Comparison of ENCODE assay signal across 13 cellular contexts in the genomic region with DNA sequence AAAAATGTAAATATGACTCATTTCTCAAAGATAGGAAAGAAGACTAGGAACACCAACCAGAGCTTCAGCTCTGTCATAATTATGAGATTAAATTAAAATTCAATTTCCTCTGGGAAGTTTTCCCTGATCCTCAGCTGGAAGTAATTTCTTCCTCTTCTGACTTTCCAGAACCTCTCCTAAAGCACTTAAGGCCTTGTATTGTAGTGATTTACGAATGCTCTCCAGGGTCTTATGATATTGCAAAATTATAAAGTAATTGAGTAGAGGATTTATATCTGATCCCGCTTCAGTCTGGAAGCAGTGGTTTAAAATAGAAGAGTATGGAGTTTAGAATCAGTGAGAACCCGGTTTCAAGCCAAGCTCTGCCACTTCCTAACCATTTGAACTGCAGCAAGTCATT.
DNase-seq lines count a peak whose midpoint lies in the region; ATAC-seq and TF ChIP-seq lines count a peak whose summit lies in the region.
"Had no signal": no experiment of that assay in that cellular context is flagged by ENCODE, and none has a peak within 500 bp of the region (broad histone marks: within the 10 kb centered on the region; RNA-seq: fewer than 3 reads in every experiment).

No MANE protein-coding gene starts in this region.

- no peaks in the 10 kb centered on the region for H3K27me3 ChIP-seq in adrenal gland

- no peak overlapping the region for H3K4me3 ChIP-seq in adrenal gland

- H3K27ac ChIP-seq in adrenal gland, result no peak overlapping the region

- no peaks in the 10 kb centered on the region for H3K4me1 ChIP-seq in adrenal gland (replicated peaks in 1 of 2)

- DNase-seq in H4 (ENCODE audit: low spot score) (no peak), adrenal gland (no peak)
- DNase-seq in stimulated activated CD4-positive, alpha-beta T cell treated with anti-CD3 and anti-CD28 coated beads, Interleukin-4, amount 100 ng/mL, for 1 hour, result no peak
- DNase-seq: activated T-cell treated with anti-CD3 and anti-CD28 coated beads, Interleukin-2, amount 50 U/mL, for 4 hours; DND-41; foreskin melanocyte; stimulated activated CD4-positive, alpha-beta T cell treated with anti-CD3 and anti-CD28 coated beads, Interleukin-4, amount 100 ng/mL, for 4 hours; SW 1271 had no signal

- TF ChIP-seq CTCF in adrenal gland (IDR thresholded peaks at IDR 0.05), result no peak

- intact Hi-C loops in adrenal gland (cut with DNase I), result no loop called here

- no peaks in the 10 kb centered on the region for H3K9me3 ChIP-seq in adrenal gland (replicated peaks in 1 of 3)

- no peaks in the 10 kb centered on the region for H3K36me3 ChIP-seq in adrenal gland (replicated peaks in 1 of 2)

- 59 to 72% (median 66%) methylated on average over 3 of the region's 3 CpGs for WGBS in adrenal gland, 4 donors

- ATAC-seq in GM18505 (IDR thresholded peaks at IDR 0.05; ENCODE audit: unreplicated experiment) (peak; percentile 14), GM21390 (IDR thresholded peaks at IDR 0.05; ENCODE audit: unreplicated experiment) (peak; percentile 13), HG02943 (IDR thresholded peaks at IDR 0.05; ENCODE audit: low read depth, unreplicated experiment) (peak; percentile 13), HG03521 (IDR thresholded peaks at IDR 0.05; ENCODE audit: unreplicated experiment) (peak; percentile 6), HG02970 (IDR thresholded peaks at IDR 0.05; ENCODE audit: low FRiP score, unreplicated experiment) (no peak)

- no peak for TF ChIP-seq POLR2A in GM18505 (IDR thresholded peaks at IDR 0.05; ENCODE audit: borderline replicate concordance, extremely low read depth, insufficient read depth, insufficient read length)
- TF ChIP-seq POLR2A in adrenal gland (IDR thresholded peaks at IDR 0.05), result no peak
